ENCODE assay signal across 30 cellular contexts in the genomic region with DNA sequence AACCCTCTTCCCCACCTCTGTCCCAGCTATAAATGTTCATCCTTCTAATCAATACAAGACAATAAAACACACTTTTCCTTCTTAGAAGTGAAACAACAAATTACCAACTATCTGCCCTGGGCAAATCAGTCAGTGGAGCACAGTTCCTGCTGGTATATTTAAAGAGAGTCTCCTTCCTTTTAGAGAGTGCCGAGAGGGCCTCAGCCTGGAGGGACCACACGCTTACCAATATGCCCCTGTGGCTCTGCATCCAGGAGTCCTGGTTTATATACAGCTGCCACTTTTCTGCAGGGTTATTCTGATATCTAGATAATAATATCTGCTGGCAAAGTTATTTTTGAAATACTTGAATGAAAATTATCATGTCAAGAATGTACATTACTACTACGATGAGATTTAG.
"Had no signal": no experiment of that assay in that cellular context is flagged by ENCODE, and none has a peak within 500 bp of the region (broad histone marks: within the 10 kb centered on the region; RNA-seq: fewer than 3 reads in every experiment).

No MANE protein-coding gene starts in this region.

- H3K4me1 ChIP-seq: neural progenitor cell, parathyroid adenoma, psoas muscle, sigmoid colon, suprapubic skin, testis, tibial artery, transverse colon, upper lobe of right lung, uterus had no signal

- H3K27me3 Mint-ChIP-seq: progenitor cell of endocrine pancreas, type B pancreatic cell had no signal

- H3K4me3 Mint-ChIP-seq: naive thymus-derived CD8-positive, alpha-beta T cell; natural killer cell treated with Interleukin-12 subunit alpha and Interleukin-12 subunit beta and Interleukin-15 and Interleukin-18, amount 100 ng/mL, for 72 hours; nephron progenitor cell; neural progenitor cell; stimulated activated effector memory CD8-positive, alpha-beta T cell treated with anti-CD3 and anti-CD28 coated beads, Interleukin-12 subunit alpha, Interleukin-12 subunit beta, amount 100 ng/mL, for 72 hours; stimulated activated naive CD8-positive, alpha-beta T cell treated with anti-CD3 and anti-CD28 coated beads, Interleukin-15, amount 100 ng/mL, for 72 hours; type B pancreatic cell had no signal

- H3K4me3 ChIP-seq: neural progenitor cell, ovary, psoas muscle, right lobe of liver, sigmoid colon, suprapubic skin, testis, tibial artery, transverse colon, upper lobe of right lung, uterus had no signal

- H3K27ac Mint-ChIP-seq: naive thymus-derived CD8-positive, alpha-beta T cell; natural killer cell treated with Interleukin-12 subunit alpha and Interleukin-12 subunit beta and Interleukin-15 and Interleukin-18, amount 100 ng/mL, for 72 hours; nephron progenitor cell; neural progenitor cell; progenitor cell of endocrine pancreas; stimulated activated effector memory CD8-positive, alpha-beta T cell treated with anti-CD3 and anti-CD28 coated beads, Interleukin-12 subunit alpha, Interleukin-12 subunit beta, amount 100 ng/mL, for 72 hours; stimulated activated naive CD8-positive, alpha-beta T cell treated with anti-CD3 and anti-CD28 coated beads, Interleukin-15, amount 100 ng/mL, for 72 hours; type B pancreatic cell had no signal

- H3K27me3 ChIP-seq: neural progenitor cell, ovary, right lobe of liver, sigmoid colon, suprapubic skin, testis, tibial artery, transverse colon, upper lobe of right lung, uterus had no signal

- H3K9ac ChIP-seq: neural progenitor cell, parathyroid adenoma had no signal

- FAIRE-seq: small intestine had no signal

- H3K4me1 Mint-ChIP-seq: neural progenitor cell; stimulated activated effector memory CD8-positive, alpha-beta T cell treated with anti-CD3 and anti-CD28 coated beads, Interleukin-12 subunit alpha, Interleukin-12 subunit beta, amount 100 ng/mL, for 72 hours; stimulated activated naive CD8-positive, alpha-beta T cell treated with anti-CD3 and anti-CD28 coated beads, Interleukin-15, amount 100 ng/mL, for 72 hours had no signal

- H3K36me3 ChIP-seq: neural progenitor cell, ovary, right lobe of liver, sigmoid colon, suprapubic skin, tibial artery, transverse colon, upper lobe of right lung, uterus had no signal

- H3K36me3 Mint-ChIP-seq: naive thymus-derived CD8-positive, alpha-beta T cell; natural killer cell treated with Interleukin-12 subunit alpha and Interleukin-12 subunit beta and Interleukin-15 and Interleukin-18, amount 100 ng/mL, for 72 hours; neural progenitor cell; stimulated activated effector memory CD8-positive, alpha-beta T cell treated with anti-CD3 and anti-CD28 coated beads, Interleukin-12 subunit alpha, Interleukin-12 subunit beta, amount 100 ng/mL, for 72 hours; type B pancreatic cell had no signal

- H3K9me3 ChIP-seq: ovary, psoas muscle, right lobe of liver, sigmoid colon, suprapubic skin, testis, tibial artery, transverse colon, upper lobe of right lung, uterus had no signal

- H3K27ac ChIP-seq: neural progenitor cell, ovary, parathyroid adenoma, psoas muscle, right lobe of liver, sigmoid colon, suprapubic skin, testis, tibial artery, transverse colon, upper lobe of right lung, uterus had no signal

- H3K9me3 Mint-ChIP-seq: naive thymus-derived CD8-positive, alpha-beta T cell; natural killer cell treated with Interleukin-12 subunit alpha and Interleukin-12 subunit beta and Interleukin-15 and Interleukin-18, amount 100 ng/mL, for 72 hours; nephron progenitor cell; neural progenitor cell; stimulated activated effector memory CD8-positive, alpha-beta T cell treated with anti-CD3 and anti-CD28 coated beads, Interleukin-12 subunit alpha, Interleukin-12 subunit beta, amount 100 ng/mL, for 72 hours; stimulated activated naive CD8-positive, alpha-beta T cell treated with anti-CD3 and anti-CD28 coated beads, Interleukin-15, amount 100 ng/mL, for 72 hours; type B pancreatic cell had no signal

- DNase-seq: naive thymus-derived CD8-positive, alpha-beta T cell; nephron progenitor cell; occipital lobe; ovary; posterior cingulate gyrus; psoas muscle; right cardiac atrium; right lobe of liver; sigmoid colon; small intestine; stimulated activated CD4-positive, alpha-beta T cell treated with anti-CD3 and anti-CD28 coated beads, Interleukin-15, amount 100 ng/mL, for 24 hours; stimulated activated CD4-positive, alpha-beta T cell treated with anti-CD3 and anti-CD28 coated beads, Interleukin-2, amount 100 ng/mL, for 24 hours; stimulated activated CD4-positive, alpha-beta T cell treated with anti-CD3 and anti-CD28 coated beads, Interleukin-2, amount 100 ng/mL, for 48 hours; stimulated activated CD4-positive, alpha-beta T cell treated with anti-CD3 and anti-CD28 coated beads, Interleukin-4, amount 100 ng/mL, for 24 hours; stimulated activated naive CD4-positive, alpha-beta T cell; stimulated activated naive CD8-positive, alpha-beta T cell treated with anti-CD3 and anti-CD28 coated beads, Interleukin-15, amount 100 ng/mL, for 72 hours; stimulated activated naive CD8-positive, alpha-beta T cell treated with anti-CD3 and anti-CD28 coated beads, Interleukin-15, Interleukin-2, amounts not matched to agents 100 U/mL and 50 U/mL, for 24 hours; substantia nigra; testis; tibial artery; transverse colon; upper lobe of right lung; uterus had no signal

- ATAC-seq: naive thymus-derived CD8-positive, alpha-beta T cell; psoas muscle; right cardiac atrium; right lobe of liver; stimulated activated naive CD8-positive, alpha-beta T cell treated with anti-CD3 and anti-CD28 coated beads, Interleukin-15, amount 100 ng/mL, for 72 hours; stimulated activated naive CD8-positive, alpha-beta T cell treated with anti-CD3 and anti-CD28 coated beads, Interleukin-15, Interleukin-2, amounts not matched to agents 100 U/mL and 50 U/mL, for 24 hours; upper lobe of right lung had no signal

- H3K4me2 ChIP-seq: neural progenitor cell had no signal
